Comparison of ENCODE assay signal across 8 cellular contexts in the genomic region with DNA sequence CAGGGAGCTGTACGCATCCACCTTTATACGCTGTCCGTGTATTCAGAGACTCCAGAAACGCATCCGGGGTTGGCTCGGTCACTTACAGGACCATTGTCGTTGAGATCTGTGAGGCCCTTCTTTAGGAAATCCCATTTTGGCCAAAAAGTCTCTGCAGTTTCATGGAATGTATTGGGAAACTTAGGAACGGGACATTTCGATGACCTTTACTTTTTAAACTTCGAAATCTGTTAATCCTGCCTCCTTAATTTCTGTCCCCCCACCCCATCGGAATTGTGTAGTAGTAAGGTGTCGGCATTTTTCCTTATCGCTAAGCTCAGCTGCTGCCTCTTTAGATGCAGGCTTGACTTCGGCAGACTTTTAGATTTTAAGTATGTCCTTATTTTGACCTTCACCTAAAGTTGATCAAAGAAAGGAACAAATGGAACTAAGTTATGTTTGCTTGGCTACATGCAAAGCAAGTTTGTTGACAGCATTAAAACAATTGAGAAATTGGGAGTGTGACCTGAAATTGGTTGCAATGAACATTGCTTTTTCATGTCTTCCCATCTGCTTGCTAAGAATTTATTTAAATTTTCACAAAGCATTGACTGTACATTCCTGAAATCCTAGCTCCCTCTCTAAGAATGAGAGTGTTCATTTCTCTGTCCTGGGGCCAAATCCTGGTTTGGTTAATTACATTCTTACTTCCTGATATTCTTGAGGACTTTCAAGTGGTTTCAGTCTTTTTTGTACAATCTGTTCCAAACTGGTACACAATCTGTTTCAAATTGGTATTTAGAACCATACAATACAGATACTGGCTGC. TPM values are rescaled to one million over a fixed set of nuclear protein-coding genes. Genes with fewer than 3 reads are reported as not detected.
DNase-seq lines count a peak whose midpoint lies in the region; ATAC-seq, FAIRE-seq and TF ChIP-seq lines count a peak whose summit lies in the region.

No MANE protein-coding gene starts in this region.

- POLR2A ChIA-PET in A549 (lab: Yijun Ruan, JAX) (interaction anchor here (0.6 to 1.9 kb wide), 4 partner anchors 12 to 113 kb away, joined by 3 to 12 read pairs (median 4); no protein-coding TSS in a partner anchor), GM12878 (lab: Charles Lee) (no interaction called here)

- H3K4me1 ChIP-seq in A549 = peaks cover 17% of the 10 kb centered on the region
- peaks cover 3% of the 10 kb centered on the region; the same call in 1 of the 2 replicates for H3K4me1 ChIP-seq in GM12878 (ENCODE audit: control insufficient read depth, insufficient read depth, low read length)
- peaks cover 10 to 20% of the 10 kb centered on the region in 2 donors for H3K4me1 ChIP-seq in left lung
- peaks cover 14% of the 10 kb centered on the region for H3K4me1 ChIP-seq in upper lobe of right lung

- in situ Hi-C loops in GM12878 (cut with MboI) = no loop called here

- no peak overlapping the region for H3K9ac ChIP-seq in GM12878 (ENCODE audit: control insufficient read depth, insufficient read depth, low read length)

- RAD21 ChIA-PET in GM12878 (lab: Charles Lee; ENCODE audit: unreplicated experiment) = no interaction called here

- intact Hi-C loops in GM12878 (cut with micrococcal nuclease; ENCODE audit: unreplicated experiment) = no loop called here
- intact Hi-C loops in left lung (cut with DNase I) = no loop called here
- intact Hi-C loops in upper lobe of right lung (cut with DNase I) = no loop called here

- no peak for TF ChIP-seq CTCF in A549 (IDR thresholded peaks at IDR 0.05)
- no peak for TF ChIP-seq CTCF in GM12878 (IDR thresholded peaks at IDR 0.05 in 2 of 3, conservative IDR thresholded peaks at IDR 0.05 in 1 of 3; ENCODE audit: control insufficient read depth in 2 of 3, extremely low read depth in 1 of 3, insufficient read depth in 1 of 3, low read depth in 3 of 3, low read length in 3 of 3)
- TF ChIP-seq CTCF in left lung (IDR thresholded peaks at IDR 0.05) = no peak
- no peak for TF ChIP-seq CTCF in upper lobe of right lung (IDR thresholded peaks at IDR 0.05)

- H3K4me2 ChIP-seq in A549 (peak overlapping the region; percentile 72), GM12878 (ENCODE audit: control insufficient read depth, insufficient read depth) (peak overlapping the region; percentile 90)

- no peaks in the 10 kb centered on the region for H3K36me3 ChIP-seq in H7 (replicated peaks; ENCODE audit: control insufficient read depth, insufficient read depth, low read length)
- H3K36me3 ChIP-seq in GM12878 (ENCODE audit: control insufficient read depth in 2 of 2, insufficient read depth in 2 of 2, low read length in 1 of 2) = no peaks in the 10 kb centered on the region
- no peaks in the 10 kb centered on the region for H3K36me3 ChIP-seq in left lung
- no peaks in the 10 kb centered on the region for H3K36me3 ChIP-seq in upper lobe of right lung

- H3K79me2 ChIP-seq in GM12878 (ENCODE audit: control insufficient read depth, insufficient read depth, low read length) = no peaks in the 10 kb centered on the region

- no peak for DNase-seq in A549 (ENCODE audit: low read depth in 1 of 2, low spot score in 1 of 2)
- no peak for DNase-seq in H7
- DNase-seq in GM12878 (ENCODE audit: low read depth, low spot score) = no peak
- no peak for DNase-seq in left lung
- DNase-seq in upper lobe of right lung = no peak
- no peak for DNase-seq in NOMO-1 (lab: John Stamatoyannopoulos, UW; ENCODE audit: unreplicated experiment in 2 of 2)

- WGBS in A549 (ENCODE audit: missing lambda C conversion rate) = 20% methylated on average over 13 of the region's 14 CpGs
- WGBS in GM12878 (ENCODE audit: insufficient coverage, insufficient replicate concordance, low lambda C conversion rate, missing lambda C conversion rate) = 54% methylated on average over 14 of the region's 14 CpGs

- no peak for TF ChIP-seq RAD21 in A549 (conservative IDR thresholded peaks at IDR 0.05 in 1 of 2, IDR thresholded peaks at IDR 0.05 in 1 of 2)
- TF ChIP-seq RAD21 in GM12878 (IDR thresholded peaks at IDR 0.05; ENCODE audit: insufficient read depth, low read depth, low read length) = no peak

- no peak overlapping the region for H2AFZ ChIP-seq in GM12878 (ENCODE audit: control insufficient read depth, low read depth, low read length)

- 0 out of 2 replicates have a peak, but pooled peaks have one; percentile 4 for TF ChIP-seq POLR2A in A549 (IDR thresholded peaks at IDR 0.05; ENCODE audit: low read length)
- TF ChIP-seq POLR2A in GM12878 (IDR thresholded peaks at IDR 0.05; ENCODE audit: low read depth, low read length) = no peak

- FAIRE-seq in A549 (lab: Jason Lieb, UNC) (no peak), GM12878 (lab: Jason Lieb, UNC) (no peak)

- CTCF ChIA-PET in A549 (lab: Yijun Ruan, JAX) (interaction anchor here (0.7 to 1.3 kb wide), 4 partner anchors 9 to 279 kb away, joined by 3 to 6 read pairs (median 4); no protein-coding TSS in a partner anchor), GM12878 (lab: Yijun Ruan, JAX) (no interaction called here)

- no peak for TF ChIP-seq EP300 in A549 (IDR thresholded peaks at IDR 0.05)
- no peak for TF ChIP-seq EP300 in GM12878 (IDR thresholded peaks at IDR 0.05; ENCODE audit: borderline replicate concordance in 1 of 2, control insufficient read depth in 1 of 2, low read depth in 2 of 2, low read length in 2 of 2)

- no peaks in the 10 kb centered on the region for H4K20me1 ChIP-seq in GM12878 (ENCODE audit: control insufficient read depth, insufficient read depth)

- SMC1A ChIA-PET in GM12878 (lab: Charles Lee; ENCODE audit: uncharacterized antibody, unreplicated experiment) = no interaction called here

- H3K9me3 ChIP-seq in A549 (0 out of 3 replicates have a peak, but pooled peaks cover 2% of the 10 kb centered on the region), GM12878 (replicated peaks; ENCODE audit: control insufficient read depth, insufficient read depth, low read length) (peaks cover 10% of the 10 kb centered on the region), left lung (peaks cover 0 to 5% of the 10 kb centered on the region in 2 donors), upper lobe of right lung (no peaks in the 10 kb centered on the region)

- H3K27ac ChIP-seq in A549 (peak overlapping the region; percentile 86 to 93), GM12878 (ENCODE audit: control insufficient read depth, insufficient read depth) (no peak overlapping the region), left lung (peak overlapping the region; percentile 90 to 93), upper lobe of right lung (peak overlapping the region; percentile 91)

- peaks cover 5% of the 10 kb centered on the region for H3K27me3 ChIP-seq in H7 (ENCODE audit: control insufficient read depth, insufficient read depth, low read length)
- H3K27me3 ChIP-seq in GM12878 (replicated peaks in 1 of 2; ENCODE audit: control insufficient read depth in 2 of 2, insufficient read depth in 2 of 2, low read length in 1 of 2) = peaks cover 4 to 13% of the 10 kb centered on the region in 2 experiments; a peak in 3 of 4 replicates
- peaks cover 0 to 49% of the 10 kb centered on the region in 2 donors for H3K27me3 ChIP-seq in left lung
- no peaks in the 10 kb centered on the region for H3K27me3 ChIP-seq in upper lobe of right lung

- H3K4me3 ChIP-seq in A549 = peak overlapping the region; percentile 72
- H3K4me3 ChIP-seq in H7 (ENCODE audit: insufficient read depth, low read depth, low read length) = peak overlapping the region; percentile 65
- H3K4me3 ChIP-seq in GM12878 = 0 out of 2 replicates have a peak overlapping the region, but pooled peaks have one; percentile 30
- H3K4me3 ChIP-seq in left lung = peak overlapping the region; percentile 27 to 86
- peak overlapping the region; percentile 58 for H3K4me3 ChIP-seq in upper lobe of right lung

- ATAC-seq in A549 (no peak), GM12878 (no peak; the same call in 2 of the 3 replicates), left lung (peak; percentile 8), upper lobe of right lung (peak; percentile 7), GM18502 (IDR thresholded peaks at IDR 0.05; ENCODE audit: poor library complexity, unreplicated experiment) (no peak), GM21360 (IDR thresholded peaks at IDR 0.05; ENCODE audit: unreplicated experiment) (no peak)

- no TSS peak for BruUV-seq in GM12878 (replicated peaks; lab: Mats Ljungman, UMichigan)

TF ChIP-seq in A549, 52 proteins besides CTCF, POLR2A, EP300 and RAD21 (continues in another document):
- TF ChIP-seq FOSL2 (IDR thresholded peaks at IDR 0.05) (no peak), FOSL2 (CRISPR knock-in tag; IDR thresholded peaks at IDR 0.05) (no peak), HOXB5 (CRISPR knock-in tag; IDR thresholded peaks at IDR 0.05) (no peak), ZFP36 (IDR thresholded peaks at IDR 0.05; ENCODE audit: borderline replicate concordance, partially characterized antibody) (no peak)

RNA-seq across cellular contexts. Expression of gene RAPH1, which starts 0.9 kb away (rescaled TPM):
- polyA plus RNA-seq in A549 (2011; rRNA removed) = 7.3 and 11.6 TPM in 2 replicates
- 2.4 and 2.6 TPM in 2 replicates for polyA plus RNA-seq in A549 (2012; cell fraction: cytosol; rRNA removed)
- polyA plus RNA-seq in A549 (2012; cell fraction: nucleus; rRNA removed) = 2.3 and 2.6 TPM in 2 replicates
- polyA plus RNA-seq in A549 (2017; fragmentation: RNase III; extraction: RNeasy Plus Mini Kit Qiagen cat#74134 plus additional on column Dnase treatment) = 5.5 to 6.9 TPM (median 6.3 TPM) in 3 replicates
- 17.1 and 17.2 TPM in 2 replicates for polyA minus RNA-seq in A549 (2011; rRNA and poly(A)+ RNA removed)
- 4.9 and 9.0 TPM in 2 replicates for total RNA-seq in H7 (2014; rRNA removed; shearing (Covaris generic))
- 0.17 TPM in 1 of 2 replicates, not detected in the other for total RNA-seq in GM12878 (2013; cell fraction: nucleolus; rRNA removed)
- total RNA-seq in GM12878 (2014; rRNA removed) = 0.90 TPM in 1 of 2 replicates, not detected in the other
- total RNA-seq in GM12878 (2014; rRNA removed; fragmentation: Illumina TruSeq; extraction: Trizol) = not detected in 2 replicates
- 0.08 and 0.21 TPM in 2 replicates for total RNA-seq in GM12878 (2021)
- not detected for polyA plus RNA-seq in GM12878 (2011; ENCODE audit: low read depth)
- not detected in 2 replicates for polyA plus RNA-seq in GM12878 (2011; rRNA removed)
- polyA plus RNA-seq in GM12878 (2011; cell fraction: cytosol; rRNA removed) = not detected in 2 replicates
- not detected in 2 replicates for polyA plus RNA-seq in GM12878 (2011; cell fraction: nucleus; rRNA removed)
- 0.05 and 0.08 TPM in 2 replicates for polyA plus RNA-seq in GM12878 (2012)
- polyA plus RNA-seq in GM12878 (2014; fragmentation: Illumina TruSeq; extraction: Trizol) = not detected in 2 replicates
- not detected for polyA plus RNA-seq in GM12878 (2014; fragmentation: Nextera tagmentation; extraction: Ambion mirVana)
- polyA plus RNA-seq in GM12878 (2014; rRNA removed) = 0.51 TPM in 1 of 2 replicates, not detected in the other
- polyA plus RNA-seq in GM12878 (2016; fragmentation: Nextera tagmentation; extraction: Ambion mirVana) = under 1 TPM in 1 of 2 experiments, not detected in 1; 0.09 TPM
- not detected in 2 replicates for polyA minus RNA-seq in GM12878 (2011; rRNA and poly(A)+ RNA removed)
- polyA minus RNA-seq in GM12878 (2011; cell fraction: cytosol; rRNA and poly(A)+ RNA removed) = not detected in 2 replicates
- polyA minus RNA-seq in GM12878 (2011; cell fraction: nucleus; rRNA and poly(A)+ RNA removed) = not detected in 2 replicates
- 10 to 100 TPM; 70.7 to 74.7 TPM for total RNA-seq in left lung
- total RNA-seq in upper lobe of right lung = 93.4 TPM

Comparison
In these comparisons a context has a peak if more than half of its experiments do, and no peak if none do; other contexts are left out.
1. ATAC-seq: peak in left lung (single experiment) and upper lobe of right lung (single experiment); none in A549 (0 of 2), GM12878 (single experiment), GM18502 (single experiment) and GM21360 (single experiment).
2. Of the 24 proteins assayed by ChIP-seq in both GM12878 and A549: peak only in GM12878: none; only in A549: POLR2A; in both: none; in neither: 23.
3. Peak in every context shown above with its lines, with median percentiles within 50 percentile points of each other: H3K4me3 ChIP-seq.